30 cellular contexts compared by ENCODE assay signal in genomic region chr18:73244411-73244810, GRCh38.
DNase-seq lines count a peak whose midpoint lies in the region; ATAC-seq, FAIRE-seq and TF ChIP-seq lines count a peak whose summit lies in the region.
"Had no signal": no experiment of that assay in that cellular context is flagged by ENCODE, and none has a peak within 500 bp of the region (broad histone marks: within the 10 kb centered on the region; RNA-seq: fewer than 3 reads in every experiment).

No MANE protein-coding gene starts in this region.

- FAIRE-seq in bronchial epithelial cell (lab: Jason Lieb, UNC) = no peak
- FAIRE-seq: endometrium, GM12878, kidney had no signal

- ATAC-seq in upper lobe of right lung (no peak), HG02642 (IDR thresholded peaks at IDR 0.05; ENCODE audit: poor library complexity, unreplicated experiment) (no peak)
- ATAC-seq: activated CD8-positive, alpha-beta memory T cell treated with anti-CD3 and anti-CD28 coated beads, Interleukin-2, amount 10 ng/mL, durations not matched to agents 7 days and 5 days; activated T-cell treated with anti-CD3 and anti-CD28 coated beads, Interleukin-2, amount 50 U/mL, for 4 hours; CD8-positive, alpha-beta T cell; GM12878; heart left ventricle; left ventricle myocardium superior had no signal

- H3K27me3 ChIP-seq in AG04450 (ENCODE audit: control insufficient read depth, insufficient read depth, low read length) (no peaks in the 10 kb centered on the region), HUES6 (ENCODE audit: control insufficient read depth, insufficient read depth, low read length) (no peaks in the 10 kb centered on the region), bronchial epithelial cell (ENCODE audit: control insufficient read depth, insufficient read depth, low read length) (no peaks in the 10 kb centered on the region), upper lobe of right lung (no peaks in the 10 kb centered on the region)
- H3K27me3 ChIP-seq: heart left ventricle, right atrium auricular region, testis had no signal

- H3K9me3 ChIP-seq in AG04450 (ENCODE audit: control insufficient read depth, insufficient read depth, low read length) (no peaks in the 10 kb centered on the region), HUES6 (ENCODE audit: control insufficient read depth, insufficient read depth, low read depth, low read length) (peaks cover 8% of the 10 kb centered on the region; the same call in 1 of the 2 replicates), upper lobe of right lung (no peaks in the 10 kb centered on the region)
- H3K9me3 ChIP-seq: heart left ventricle, right atrium auricular region, testis had no signal

- intact Hi-C loops in upper lobe of right lung (cut with DNase I) = no loop called here

- H3K27ac ChIP-seq in AG04450 (ENCODE audit: low read depth, low read length) (no peak overlapping the region), HUES6 (ENCODE audit: low read depth, low read length) (peak overlapping the region; percentile 76; the same call in 1 of the 2 replicates), upper lobe of right lung (no peak overlapping the region)
- H3K27ac ChIP-seq: heart left ventricle, right atrium auricular region, testis had no signal

- H3K27ac Mint-ChIP-seq in activated CD4-positive, alpha-beta T cell treated with anti-CD3 and anti-CD28 coated beads, Interleukin-2, amount 10 ng/mL, durations not matched to agents 7 days and 5 days = no peak overlapping the region
- H3K27ac Mint-ChIP-seq: activated CD8-positive, alpha-beta memory T cell treated with anti-CD3 and anti-CD28 coated beads, Interleukin-2, amount 10 ng/mL, durations not matched to agents 7 days and 5 days; activated naive CD8-positive, alpha-beta T cell treated with anti-CD3 and anti-CD28 coated beads for 36 hours; B cell; CD8-positive, alpha-beta T cell; stimulated activated naive CD8-positive, alpha-beta T cell treated with anti-CD3 and anti-CD28 coated beads, Interleukin-15, Interleukin-2, amounts not matched to agents 100 ng/mL and 50 ng/mL, for 24 hours had no signal

- no peak overlapping the region for H3K4me3 Mint-ChIP-seq in activated CD4-positive, alpha-beta T cell treated with anti-CD3 and anti-CD28 coated beads, Interleukin-2, amount 10 ng/mL, durations not matched to agents 7 days and 5 days
- H3K4me3 Mint-ChIP-seq: activated CD8-positive, alpha-beta memory T cell treated with anti-CD3 and anti-CD28 coated beads, Interleukin-2, amount 10 ng/mL, durations not matched to agents 7 days and 5 days; activated naive CD8-positive, alpha-beta T cell treated with anti-CD3 and anti-CD28 coated beads for 36 hours; activated T-cell treated with anti-CD3 and anti-CD28 coated beads, Interleukin-2, amount 50 U/mL, for 4 hours; B cell; CD8-positive, alpha-beta T cell; stimulated activated naive CD8-positive, alpha-beta T cell treated with anti-CD3 and anti-CD28 coated beads, Interleukin-15, Interleukin-2, amounts not matched to agents 100 ng/mL and 50 ng/mL, for 24 hours had no signal

- no peaks in the 10 kb centered on the region for H3K4me1 Mint-ChIP-seq in activated CD4-positive, alpha-beta T cell treated with anti-CD3 and anti-CD28 coated beads, Interleukin-2, amount 10 ng/mL, durations not matched to agents 7 days and 5 days
- H3K4me1 Mint-ChIP-seq: activated CD8-positive, alpha-beta memory T cell treated with anti-CD3 and anti-CD28 coated beads, Interleukin-2, amount 10 ng/mL, durations not matched to agents 7 days and 5 days; activated naive CD8-positive, alpha-beta T cell treated with anti-CD3 and anti-CD28 coated beads for 36 hours had no signal

- no peaks in the 10 kb centered on the region for H3K36me3 Mint-ChIP-seq in activated CD4-positive, alpha-beta T cell treated with anti-CD3 and anti-CD28 coated beads, Interleukin-2, amount 10 ng/mL, durations not matched to agents 7 days and 5 days (ENCODE audit: low read depth)
- H3K36me3 Mint-ChIP-seq: activated CD8-positive, alpha-beta memory T cell treated with anti-CD3 and anti-CD28 coated beads, Interleukin-2, amount 10 ng/mL, durations not matched to agents 7 days and 5 days; activated naive CD8-positive, alpha-beta T cell treated with anti-CD3 and anti-CD28 coated beads for 36 hours; CD8-positive, alpha-beta T cell had no signal

- peaks cover 2% of the 10 kb centered on the region for H3K9me3 Mint-ChIP-seq in activated CD4-positive, alpha-beta T cell treated with anti-CD3 and anti-CD28 coated beads, Interleukin-2, amount 10 ng/mL, durations not matched to agents 7 days and 5 days

- DNase-seq in AG04450 (ENCODE audit: low read depth, low spot score) = peak; percentile 6
- DNase-seq in bronchial epithelial cell (ENCODE audit: low read depth) = peak; percentile 25
- peak; percentile 10 for DNase-seq in fibroblast of the conjunctiva (ENCODE audit: low read depth)
- DNase-seq in activated CD4-positive, alpha-beta T cell treated with anti-CD3 and anti-CD28 coated beads, Interleukin-2, amount 10 ng/mL, durations not matched to agents 7 days and 5 days = no peak
- no peak for DNase-seq in upper lobe of right lung
- DNase-seq: activated CD4-positive, CD25-positive, alpha-beta regulatory T cell; activated CD8-positive, alpha-beta memory T cell treated with anti-CD3 and anti-CD28 coated beads, Interleukin-2, amount 10 ng/mL, durations not matched to agents 7 days and 5 days; activated gamma-delta T cell; activated naive CD8-positive, alpha-beta T cell treated with anti-CD3 and anti-CD28 coated beads for 36 hours; activated T-cell treated with anti-CD3 and anti-CD28 coated beads, Interleukin-2, amount 50 U/mL, for 4 hours; aorta; CD8-positive, alpha-beta T cell; cerebellar nuclear complex; heart left ventricle; kidney; left ventricle myocardium superior; NCI-H1048; NCI-H1694; NCI-H524; stimulated activated CD4-positive, alpha-beta T cell treated with anti-CD3 and anti-CD28 coated beads, Interleukin-2, amount 100 ng/mL, for 24 hours; T-helper 1 cell; testis had no signal

- no peaks in the 10 kb centered on the region for H3K27me3 Mint-ChIP-seq in activated CD4-positive, alpha-beta T cell treated with anti-CD3 and anti-CD28 coated beads, Interleukin-2, amount 10 ng/mL, durations not matched to agents 7 days and 5 days
- H3K27me3 Mint-ChIP-seq: activated CD8-positive, alpha-beta memory T cell treated with anti-CD3 and anti-CD28 coated beads, Interleukin-2, amount 10 ng/mL, durations not matched to agents 7 days and 5 days; activated naive CD8-positive, alpha-beta T cell treated with anti-CD3 and anti-CD28 coated beads for 36 hours; B cell; stimulated activated naive CD8-positive, alpha-beta T cell treated with anti-CD3 and anti-CD28 coated beads, Interleukin-15, Interleukin-2, amounts not matched to agents 100 ng/mL and 50 ng/mL, for 24 hours had no signal

- CTCF ChIA-PET in AG04450 (lab: Charles Lee) = no interaction called here
- CTCF ChIA-PET in activated CD4-positive, alpha-beta T cell treated with anti-CD3 and anti-CD28 coated beads, Interleukin-2, amount 10 ng/mL, durations not matched to agents 7 days and 5 days (lab: Charles Lee) = no interaction called here

- H3K4me3 ChIP-seq in AG04450 (ENCODE audit: low read depth, low read length) (no peak overlapping the region), HUES6 (ENCODE audit: low read depth, low read length) (no peak overlapping the region), bronchial epithelial cell (ENCODE audit: low read depth, low read length) (no peak overlapping the region), upper lobe of right lung (no peak overlapping the region)
- H3K4me3 ChIP-seq: GM12878, heart left ventricle, right atrium auricular region, smooth muscle cell, testis had no signal

- H3K36me3 ChIP-seq in HUES6 (ENCODE audit: control insufficient read depth, insufficient read depth, low read length) (no peaks in the 10 kb centered on the region; the same call in 1 of the 2 replicates), bronchial epithelial cell (ENCODE audit: control insufficient read depth, insufficient read depth, low read length) (no peaks in the 10 kb centered on the region), upper lobe of right lung (no peaks in the 10 kb centered on the region)
- H3K36me3 ChIP-seq: heart left ventricle, right atrium auricular region had no signal

- POLR2A ChIA-PET in AG04450 (lab: Yijun Ruan, JAX) = no interaction called here
- POLR2A ChIA-PET in activated CD4-positive, alpha-beta T cell treated with anti-CD3 and anti-CD28 coated beads, Interleukin-2, amount 10 ng/mL, durations not matched to agents 7 days and 5 days (lab: Charles Lee) = no interaction called here

- TF ChIP-seq CTCF in AG04450 (IDR thresholded peaks at IDR 0.05; ENCODE audit: low read depth, low read length) (no peak), bronchial epithelial cell (IDR thresholded peaks at IDR 0.05; ENCODE audit: insufficient read depth, low read length, severe bottlenecking) (no peak), upper lobe of right lung (IDR thresholded peaks at IDR 0.05) (no peak)

- H3K4me1 ChIP-seq in HUES6 (ENCODE audit: control insufficient read depth, insufficient read depth, low read length) (peaks cover 18% of the 10 kb centered on the region), upper lobe of right lung (no peaks in the 10 kb centered on the region)
- H3K4me1 ChIP-seq: heart left ventricle, right atrium auricular region, testis had no signal

- no peak overlapping the region for H3K9ac ChIP-seq in HUES6 (ENCODE audit: low read length)

Comparison
In these comparisons a context has a peak if more than half of its experiments do, and no peak if none do; other contexts are left out.
1. DNase-seq: peak in AG04450 (single experiment), bronchial epithelial cell (single experiment) and fibroblast of the conjunctiva (single experiment); none in activated CD4-positive, alpha-beta T cell treated with anti-CD3 and anti-CD28 coated beads, Interleukin-2, amount 10 ng/mL, durations not matched to agents 7 days and 5 days (single experiment) and upper lobe of right lung (single experiment).